8 cellular contexts compared by ENCODE assay signal in genomic region chr5:72955768-72956323, GRCh38. TPM values are rescaled to one million over a fixed set of nuclear protein-coding genes. Genes with fewer than 3 reads are reported as not detected.
DNase-seq lines count a peak whose midpoint lies in the region; ATAC-seq, FAIRE-seq and TF ChIP-seq lines count a peak whose summit lies in the region.

TSS of gene FCHO2 (plus strand) at chr5:72956041. CDS start at chr5:72956097, 56 bp downstream.

- peaks cover 21% of the 10 kb centered on the region for H3K4me1 Mint-ChIP-seq in endodermal cell

- H3K4me3 ChIP-seq in endodermal cell (ENCODE audit: low read length): peak within 1 kb of the TSS; percentile 89

- peak; percentile 93 for ATAC-seq in GM21381 (IDR thresholded peaks at IDR 0.05; ENCODE audit: unreplicated experiment)

- in situ Hi-C loops in Caki2 (cut with HindIII; ENCODE audit: low pct_unique_long_range_greater_than_20kb, low sequenced_read_pairs): no loop called here

- H3K36me3 ChIP-seq in endodermal cell (ENCODE audit: control insufficient read depth, insufficient read depth, low read length): no peaks in the 10 kb centered on the region

- peak within 1 kb of the TSS; percentile 81 for H3K4me3 Mint-ChIP-seq in endodermal cell

- no peaks in the 10 kb centered on the region for H3K27me3 ChIP-seq in endodermal cell (ENCODE audit: control insufficient read depth, insufficient read depth, low read length, poor library complexity, severe bottlenecking)

- no peaks in the 10 kb centered on the region for H3K4me1 ChIP-seq in endodermal cell (ENCODE audit: control insufficient read depth, insufficient read depth, low read length)

- peak within 1 kb of the TSS; percentile 72 for H3K9ac ChIP-seq in endodermal cell (ENCODE audit: extremely low read depth, low read length, poor library complexity, severe bottlenecking)

- WGBS in endodermal cell (ENCODE audit: insufficient coverage in 1 of 2, insufficient read length in 1 of 2), 2 experiments: 0 to 1% methylated on average over 10 to 64 of the region's 64 CpGs

- FAIRE-seq in HTR-8/SVneo (lab: Jason Lieb, UNC): peak; percentile 95

- H3K27me3 Mint-ChIP-seq in endodermal cell (ENCODE audit: insufficient read depth): peaks cover 3% of the 10 kb centered on the region

- H3K9me3 Mint-ChIP-seq in endodermal cell: no peaks in the 10 kb centered on the region

- DNase-seq in Caki2 (ENCODE audit: low read depth) (peak; percentile 91), HTR-8/SVneo (ENCODE audit: insufficient read length, low spot score) (peak; percentile 97), NOMO-1 treated with dmso at 0.1 percent for 144 hours (lab: John Stamatoyannopoulos, UW; ENCODE audit: unreplicated experiment) (peak; percentile 85), endodermal cell (peak; percentile 99), mesenteric fat pad (ENCODE audit: low spot score) (peak; percentile 100)
- DNase-seq in activated CD8-positive, alpha-beta memory T cell treated with anti-CD3 and anti-CD28 coated beads, Interleukin-2, amount 50 U/mL, for 24 hours (ENCODE audit: extremely low read depth): peak; percentile 85
- DNase-seq in stimulated activated CD8-positive, alpha-beta memory T cell treated with anti-CD3 and anti-CD28 coated beads, Interleukin-15, amount 100 ng/mL, for 1 hour (ENCODE audit: low read depth): peak; percentile 94

- no peaks in the 10 kb centered on the region for H3K36me3 Mint-ChIP-seq in endodermal cell (ENCODE audit: low read depth)

- TF ChIP-seq CTCF in endodermal cell (conservative IDR thresholded peaks at IDR 0.05): peak; percentile 91

- no peaks in the 10 kb centered on the region for H3K9me3 ChIP-seq in endodermal cell (ENCODE audit: control insufficient read depth, low read length)

- H3K27ac ChIP-seq in endodermal cell (ENCODE audit: low read depth, low read length): peak within 1 kb of the TSS; percentile 88

- H3K27ac Mint-ChIP-seq in endodermal cell: peak within 1 kb of the TSS; percentile 97

RNA-seq across cellular contexts. Expression of gene FCHO2, which starts in this region (rescaled TPM):
- 3.1 and 6.9 TPM in 2 replicates for total RNA-seq in Caki2 (2014; rRNA removed; shearing (Covaris generic); ENCODE audit: low replicate concordance)
- total RNA-seq in endodermal cell: 10 to 100 TPM; 16.8 to 18.5 TPM
- polyA plus RNA-seq in endodermal cell (2013, experiment 1 of 2): 13.1 TPM
- 12.4 TPM for polyA plus RNA-seq in endodermal cell (2013, experiment 2 of 2)
- total RNA-seq in mesenteric fat pad: 37.3 TPM

Comparison
In these comparisons a context has a peak if more than half of its experiments do, and no peak if none do; other contexts are left out.
1. Peak in every context shown above with its lines: DNase-seq, ATAC-seq, H3K4me3 ChIP-seq and H3K27ac ChIP-seq.